20 cellular contexts compared by ENCODE assay signal in the genomic region with DNA sequence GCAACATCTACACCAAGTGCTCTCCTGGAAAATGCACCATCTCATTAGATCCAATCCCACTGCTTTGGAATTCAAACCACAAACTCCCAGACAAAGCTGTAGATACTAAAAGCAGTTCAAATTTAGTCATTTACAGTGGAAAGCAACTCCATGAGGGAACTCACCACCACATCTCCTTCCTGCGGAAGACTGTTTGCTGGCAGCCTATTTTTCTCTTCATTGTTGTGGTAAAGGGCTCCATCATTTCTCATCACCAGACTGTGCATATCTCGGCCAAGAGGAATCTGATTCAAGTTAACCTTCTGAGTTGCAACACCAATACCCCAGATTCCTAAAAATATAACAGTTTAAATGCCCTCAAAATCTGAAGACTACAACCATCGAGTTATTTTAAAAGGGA. TPM values are rescaled to one million over a fixed set of nuclear protein-coding genes. Genes with fewer than 3 reads are reported as not detected.
DNase-seq lines count a peak whose midpoint lies in the region; ATAC-seq and TF ChIP-seq lines count a peak whose summit lies in the region.
"Had no signal": no experiment of that assay in that cellular context is flagged by ENCODE, and none has a peak within 500 bp of the region (broad histone marks: within the 10 kb centered on the region; RNA-seq: fewer than 3 reads in every experiment).

No MANE protein-coding gene starts in this region.

- no peak overlapping the region for H2BK120ac ChIP-seq in IMR-90 (ENCODE audit: low read depth, low read length)

- H3K4me3 Mint-ChIP-seq in natural killer cell = no peak overlapping the region
- no peak overlapping the region for H3K4me3 Mint-ChIP-seq in activated naive CD4-positive, alpha-beta T cell treated with anti-CD3 and anti-CD28 coated beads, Interleukin-2, amount 10 ng/mL, durations not matched to agents 7 days and 5 days
- H3K4me3 Mint-ChIP-seq: IgD-negative memory B cell, T-cell had no signal

- no CpG with 5 or more reads among the region's 3 CpGs for WGBS in IMR-90 (ENCODE audit: extremely low coverage in 2 of 2, insufficient read length in 1 of 2), 2 experiments

- CTCF ChIA-PET in IMR-90 (lab: Yijun Ruan, JAX) = interaction anchor here (0.6 kb wide), 3 partner anchors 48 to 135 kb away, joined by 3 to 6 read pairs (median 4); no protein-coding TSS in a partner anchor
- CTCF ChIA-PET in activated naive CD4-positive, alpha-beta T cell treated with anti-CD3 and anti-CD28 coated beads, Interleukin-2, amount 10 ng/mL, durations not matched to agents 7 days and 5 days (lab: Charles Lee) = interaction anchor here (1.1 kb wide), 1 partner anchor 9 kb away, joined by 3 read pairs; a partner anchor contains a TSS

- in situ Hi-C loops in IMR-90 (cut with MboI; ENCODE audit: low sequenced_read_pairs) = no loop called here

- no peak overlapping the region for H2AK9ac ChIP-seq in IMR-90 (replicated peaks; ENCODE audit: low read depth, low read length, poor library complexity)

- no peaks in the 10 kb centered on the region for H3K9me3 Mint-ChIP-seq in natural killer cell
- H3K9me3 Mint-ChIP-seq in activated naive CD4-positive, alpha-beta T cell treated with anti-CD3 and anti-CD28 coated beads, Interleukin-2, amount 10 ng/mL, durations not matched to agents 7 days and 5 days = no peaks in the 10 kb centered on the region
- H3K9me3 Mint-ChIP-seq: IgD-negative memory B cell, T-cell had no signal

- BruUV-seq in IMR-90 (replicated peaks; lab: Mats Ljungman, UMichigan) = no TSS peak

- H2AFZ ChIP-seq in IMR-90 (replicated peaks; ENCODE audit: low read length, poor library complexity) = no peak overlapping the region

- H3K27me3 ChIP-seq in IMR-90 (ENCODE audit: control insufficient read depth, insufficient read depth, low read length) = no peaks in the 10 kb centered on the region
- H3K27me3 ChIP-seq: ovary had no signal

- H3K4me1 Mint-ChIP-seq in natural killer cell = no peaks in the 10 kb centered on the region
- peaks cover 7% of the 10 kb centered on the region for H3K4me1 Mint-ChIP-seq in activated naive CD4-positive, alpha-beta T cell treated with anti-CD3 and anti-CD28 coated beads, Interleukin-2, amount 10 ng/mL, durations not matched to agents 7 days and 5 days

- no peaks in the 10 kb centered on the region for H4K20me1 ChIP-seq in IMR-90 (ENCODE audit: insufficient read depth, low read length)

- peaks cover 3% of the 10 kb centered on the region; the same call in 1 of the 2 replicates for H3K9me1 ChIP-seq in IMR-90 (ENCODE audit: insufficient read depth, low read length)

- H3K18ac ChIP-seq in IMR-90 (ENCODE audit: low read depth, low read length) = no peak overlapping the region

- dilution Hi-C loops in IMR-90 (cut with HindIII; ENCODE audit: low sequenced_read_pairs, unreplicated experiment) = no loop called here

- H3K56ac ChIP-seq in IMR-90 (ENCODE audit: extremely low read depth, insufficient read depth, low read length) = no peak overlapping the region

- no peak overlapping the region for H3K27ac ChIP-seq in IMR-90 (ENCODE audit: insufficient read depth, low read length)
- H3K27ac ChIP-seq: ovary had no signal

- DNase-seq in AG10803 (ENCODE audit: low read depth) (peak; percentile 93), IMR-90 (peak; percentile 76), cardiac fibroblast (ENCODE audit: low read depth in 2 of 2) (peak; percentile 71 to 75), myocyte (ENCODE audit: low read depth) (peak; percentile 62), natural killer cell (no peak), posterior vena cava (ENCODE audit: low spot score) (no peak)
- no peak for DNase-seq in activated naive CD4-positive, alpha-beta T cell treated with anti-CD3 and anti-CD28 coated beads, Interleukin-2, amount 10 ng/mL, durations not matched to agents 7 days and 5 days
- DNase-seq: activated gamma-delta T cell treated with Interleukin-2 at 50 U/mL for 16 hours; Caco-2; cortex of kidney; glutamatergic neuron; NCI-H2081; NCI-H524; ovary; stimulated activated naive CD8-positive, alpha-beta T cell treated with anti-CD3 and anti-CD28 coated beads, Interleukin-15, Interleukin-2, amounts not matched to agents 100 U/mL and 50 U/mL, for 24 hours; T-cell had no signal

- no peak overlapping the region; the same call in 1 of the 2 replicates for H3K4ac ChIP-seq in IMR-90 (ENCODE audit: low read depth, low read length)

- POLR2A ChIA-PET in IMR-90 (lab: Charles Lee; ENCODE audit: unreplicated experiment) = interaction anchor here (0.6 kb wide), 1 partner anchor 20 kb away, joined by 3 read pairs; no protein-coding TSS in a partner anchor

- no peak overlapping the region for H3K23ac ChIP-seq in IMR-90 (ENCODE audit: low read depth, low read length)

- peaks cover 23% of the 10 kb centered on the region for H3K36me3 ChIP-seq in IMR-90 (ENCODE audit: control insufficient read depth, insufficient read depth, low read length)
- H3K36me3 ChIP-seq: ovary had no signal

- H2BK5ac ChIP-seq in IMR-90 (ENCODE audit: low read depth, low read length, poor library complexity, severe bottlenecking) = no peak overlapping the region

- no peak overlapping the region for H4K91ac ChIP-seq in IMR-90 (ENCODE audit: insufficient read depth, low read depth, low read length)

- no peak overlapping the region for H3K4me2 ChIP-seq in IMR-90 (ENCODE audit: low read depth, low read length)

- no peak overlapping the region for H3K14ac ChIP-seq in IMR-90 (replicated peaks; ENCODE audit: low read depth, low read length)

- H4K5ac ChIP-seq in IMR-90 (ENCODE audit: low read depth, low read length) = no peak overlapping the region

- H3K27me3 Mint-ChIP-seq in natural killer cell (ENCODE audit: low read depth in 2 of 2) = no peaks in the 10 kb centered on the region
- H3K27me3 Mint-ChIP-seq in activated naive CD4-positive, alpha-beta T cell treated with anti-CD3 and anti-CD28 coated beads, Interleukin-2, amount 10 ng/mL, durations not matched to agents 7 days and 5 days = no peaks in the 10 kb centered on the region
- H3K27me3 Mint-ChIP-seq: IgD-negative memory B cell, T-cell had no signal

- no peak for TF ChIP-seq RAD21 in IMR-90 (IDR thresholded peaks at IDR 0.05; ENCODE audit: low read length)

- intact Hi-C loops in IMR-90 (cut with micrococcal nuclease) = no loop called here
- intact Hi-C loops in natural killer cell (cut with micrococcal nuclease) = no loop called here
- intact Hi-C loops in posterior vena cava (cut with DNase I) = no loop called here

- H3K36me3 Mint-ChIP-seq in natural killer cell = no peaks in the 10 kb centered on the region
- peaks cover 1% of the 10 kb centered on the region for H3K36me3 Mint-ChIP-seq in activated naive CD4-positive, alpha-beta T cell treated with anti-CD3 and anti-CD28 coated beads, Interleukin-2, amount 10 ng/mL, durations not matched to agents 7 days and 5 days
- H3K36me3 Mint-ChIP-seq: IgD-negative memory B cell had no signal

- TF ChIP-seq CTCF in AG10803 (conservative IDR thresholded peaks at IDR 0.05; ENCODE audit: low read length) = no peak
- no peak for TF ChIP-seq CTCF in IMR-90 (conservative IDR thresholded peaks at IDR 0.05; ENCODE audit: low read depth, low read length)
- no peak for TF ChIP-seq CTCF in cardiac fibroblast (IDR thresholded peaks at IDR 0.05; ENCODE audit: low read depth, low read length)
- no peak for TF ChIP-seq CTCF in natural killer cell (IDR thresholded peaks at IDR 0.05)

- H3K9ac ChIP-seq in IMR-90 (ENCODE audit: low read depth, low read length) = no peak overlapping the region

- no peak overlapping the region for H2BK20ac ChIP-seq in IMR-90 (ENCODE audit: low read depth, low read length)

- no peak overlapping the region for H2BK15ac ChIP-seq in IMR-90 (ENCODE audit: low read depth, low read length)

- peak overlapping the region in 1 of 2 experiments; percentile 15; a peak in 1 of 4 replicates for H4K8ac ChIP-seq in IMR-90 (ENCODE audit: low read depth in 2 of 2, low read length in 2 of 2)

- peaks cover under 1 to 27% of the 10 kb centered on the region in 2 experiments for H3K79me1 ChIP-seq in IMR-90 (ENCODE audit: low read depth in 1 of 2, low read length in 2 of 2)

- no peak for TF ChIP-seq POLR2A in IMR-90 (IDR thresholded peaks at IDR 0.05; ENCODE audit: low read depth, low read length)

- H3K4me3 ChIP-seq in AG10803 (ENCODE audit: low read length) = no peak overlapping the region
- no peak overlapping the region for H3K4me3 ChIP-seq in IMR-90 (ENCODE audit: insufficient read depth, low read depth, low read length)
- no peak overlapping the region for H3K4me3 ChIP-seq in cardiac fibroblast (replicated peaks in 1 of 2; ENCODE audit: low read depth in 2 of 2, low read length in 2 of 2)
- H3K4me3 ChIP-seq: GM12878, ovary had no signal

- no peak overlapping the region for H2AK5ac ChIP-seq in IMR-90 (ENCODE audit: low read depth, low read length)

- no peaks in the 10 kb centered on the region for H3K9me3 ChIP-seq in IMR-90 (ENCODE audit: control insufficient read depth, insufficient read depth, low read length)
- H3K9me3 ChIP-seq: Caco-2, ovary had no signal

- peaks cover 2% of the 10 kb centered on the region; the same call in 1 of the 2 replicates for H3K4me1 ChIP-seq in IMR-90 (ENCODE audit: control insufficient read depth, insufficient read depth, low read length)

- ATAC-seq in IMR-90 (ENCODE audit: low read depth) = peak; percentile 84
- no peak for ATAC-seq in natural killer cell
- no peak for ATAC-seq in GM19023 (IDR thresholded peaks at IDR 0.05; ENCODE audit: unreplicated experiment)
- ATAC-seq: GM12878; sciatic nerve; stimulated activated naive CD8-positive, alpha-beta T cell treated with anti-CD3 and anti-CD28 coated beads, Interleukin-15, Interleukin-2, amounts not matched to agents 100 U/mL and 50 U/mL, for 24 hours; T-cell had no signal

- no peak overlapping the region for H3K27ac Mint-ChIP-seq in natural killer cell
- H3K27ac Mint-ChIP-seq in activated naive CD4-positive, alpha-beta T cell treated with anti-CD3 and anti-CD28 coated beads, Interleukin-2, amount 10 ng/mL, durations not matched to agents 7 days and 5 days = no peak overlapping the region
- H3K27ac Mint-ChIP-seq: IgD-negative memory B cell had no signal

TF ChIP-seq in IMR-90, 13 proteins besides CTCF, POLR2A, EP300 and RAD21 (continues in another document):
- TF ChIP-seq BHLHE40 (IDR thresholded peaks at IDR 0.05; ENCODE audit: low read depth, low read length) = peak; percentile 55; the same call in 1 of the 2 replicates
- no peak for TF ChIP-seq MAFK (IDR thresholded peaks at IDR 0.05; ENCODE audit: low read depth, low read length)
- TF ChIP-seq CEBPB (IDR thresholded peaks at IDR 0.05; ENCODE audit: low read depth, low read length) = peak; percentile 52; the same call in 1 of the 2 replicates
- TF ChIP-seq NFE2L2 (IDR thresholded peaks at IDR 0.05; ENCODE audit: low read depth, low read length) = no peak
- no peak for TF ChIP-seq MAZ (IDR thresholded peaks at IDR 0.05; ENCODE audit: borderline replicate concordance, low read depth, low read length)
- no peak for TF ChIP-seq RCOR1 (IDR thresholded peaks at IDR 0.05; ENCODE audit: insufficient replicate concordance, low read length)

RNA-seq across cellular contexts. Expression of a gene that starts 8.4 kb away (rescaled TPM):
- total RNA-seq in IMR-90 (2012; rRNA removed) = 5.6 and 9.7 TPM in 2 replicates
- 6.3 and 20.2 TPM in 2 replicates for polyA plus RNA-seq in IMR-90 (2012; rRNA removed)
- polyA plus RNA-seq in IMR-90 (2012; cell fraction: cytosol; rRNA removed) = 3.1 and 3.9 TPM in 2 replicates
- polyA plus RNA-seq in IMR-90 (2012; cell fraction: nucleus; rRNA removed; ENCODE audit: low replicate concordance) = 1.2 and 3.3 TPM in 2 replicates
- 6.9 and 8.7 TPM in 2 replicates for total RNA-seq in myocyte
- 11.8 TPM for polyA plus RNA-seq in myocyte (2012)
- 1 to 10 TPM; 3.0 to 6.2 (median 4.4) TPM for total RNA-seq in natural killer cell
- total RNA-seq in posterior vena cava = 10 to 100 TPM in 1 of 2 donors, 1 to 10 TPM in 1; 9.1 to 10.8 TPM

Comparison
In these comparisons a context has a peak if more than half of its experiments do, and no peak if none do; other contexts are left out.
1. DNase-seq: peak in AG10803 (single experiment), IMR-90 (single experiment), cardiac fibroblast (2 of 2) and myocyte (single experiment); none in natural killer cell (single experiment), activated naive CD4-positive, alpha-beta T cell treated with anti-CD3 and anti-CD28 coated beads, Interleukin-2, amount 10 ng/mL, durations not matched to agents 7 days and 5 days (single experiment) and posterior vena cava (single experiment).